ENCODE assay signal across 23 cellular contexts in the genomic region with DNA sequence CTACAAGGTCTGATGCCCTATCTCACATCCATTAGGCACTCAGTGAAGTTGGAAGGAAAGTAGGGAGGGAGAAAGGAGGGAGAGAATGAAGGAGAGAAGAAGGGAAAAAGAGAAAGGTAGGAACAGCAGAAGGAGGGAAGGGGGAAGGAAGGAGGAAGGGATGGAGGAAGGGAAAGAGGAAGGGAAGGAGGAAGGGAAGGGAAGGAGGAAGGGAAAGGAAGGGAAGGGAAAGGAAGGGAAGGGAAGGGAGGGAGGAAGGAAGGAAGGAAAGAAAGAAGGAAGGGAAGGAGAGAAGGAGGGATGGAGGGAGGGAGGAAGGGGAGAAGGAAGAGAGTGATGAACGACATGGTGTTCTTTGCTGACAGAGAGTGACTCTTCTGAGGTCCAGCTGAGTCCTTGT.
DNase-seq lines count a peak whose midpoint lies in the region; ATAC-seq, FAIRE-seq and TF ChIP-seq lines count a peak whose summit lies in the region.
"Had no signal": no experiment of that assay in that cellular context is flagged by ENCODE, and none has a peak within 500 bp of the region (broad histone marks: within the 10 kb centered on the region; RNA-seq: fewer than 3 reads in every experiment).

No MANE protein-coding gene starts in this region.

- no peak overlapping the region for H4K5ac ChIP-seq in H1 (ENCODE audit: insufficient read length, low read depth, low read length)

- intact Hi-C loops in K562 (cut with micrococcal nuclease): no loop called here

- no peak overlapping the region for H3K56ac ChIP-seq in H1 (replicated peaks; ENCODE audit: insufficient read length, low read depth, low read length)

- H3K79me2 ChIP-seq in K562 (ENCODE audit: control insufficient read depth, insufficient read depth, low read length): no peaks in the 10 kb centered on the region
- H3K79me2 ChIP-seq in H1 (ENCODE audit: control insufficient read depth in 1 of 2, insufficient read depth in 2 of 2, low read length in 2 of 2): no peaks in the 10 kb centered on the region

- H3K36me3 ChIP-seq in HEK293 (ENCODE audit: control insufficient read depth in 2 of 2, insufficient read depth in 1 of 2, low read length in 2 of 2) (no peaks in the 10 kb centered on the region), K562 (ENCODE audit: control insufficient read depth, insufficient read depth, low read length) (no peaks in the 10 kb centered on the region), H1 (ENCODE audit: control insufficient read depth in 2 of 4, insufficient read depth in 4 of 4, low read length in 3 of 4) (no peaks in the 10 kb centered on the region)
- H3K36me3 ChIP-seq: BE2C, BLaER1 had no signal

- H3K18ac ChIP-seq in H1 (ENCODE audit: extremely low read depth, low read length): no peak overlapping the region

- no peak overlapping the region for H3K14ac ChIP-seq in H1 (ENCODE audit: insufficient read length)

- H3K9ac ChIP-seq in K562 (ENCODE audit: insufficient read depth in 1 of 2, low read depth in 2 of 2, low read length in 2 of 2) (no peak overlapping the region), H1 (replicated peaks in 1 of 4; ENCODE audit: extremely low read depth in 1 of 4, low read depth in 3 of 4, low read length in 3 of 4) (no peak overlapping the region)
- H3K9ac ChIP-seq: BLaER1 had no signal

- no peak overlapping the region for H4K8ac ChIP-seq in H1 (ENCODE audit: extremely low read depth, insufficient read depth, low read length)

- no peak overlapping the region for H4K91ac ChIP-seq in H1 (replicated peaks; ENCODE audit: insufficient read length, low read length)

- no peak for TF ChIP-seq RAD21 in K562 (CRISPR knock-in tag; conservative IDR thresholded peaks at IDR 0.05 in 1 of 2, IDR thresholded peaks at IDR 0.05 in 1 of 2)
- no peak for TF ChIP-seq RAD21 in H1 (IDR thresholded peaks at IDR 0.05 in 1 of 2, conservative IDR thresholded peaks at IDR 0.05 in 1 of 2; ENCODE audit: low read depth in 2 of 2, low read length in 2 of 2)

- H3K23ac ChIP-seq in H1 (ENCODE audit: insufficient read length): no peak overlapping the region

- H4K20me1 ChIP-seq in K562 (replicated peaks; ENCODE audit: control insufficient read depth, insufficient read depth, low read length): no peaks in the 10 kb centered on the region
- no peaks in the 10 kb centered on the region for H4K20me1 ChIP-seq in H1 (replicated peaks in 1 of 2; ENCODE audit: control insufficient read depth in 1 of 2, insufficient read depth in 2 of 2, low read length in 2 of 2)
- H4K20me1 ChIP-seq: BLaER1 had no signal

- POLR2A ChIA-PET in HEK293 (lab: Yijun Ruan, JAX) (no interaction called here), K562 (lab: Yijun Ruan, JAX) (no interaction called here), H1 (lab: Charles Lee; ENCODE audit: partially characterized antibody) (no interaction called here)

- H3K9me1 ChIP-seq in K562 (ENCODE audit: control insufficient read depth, insufficient read depth, low read length): no peaks in the 10 kb centered on the region

- H2BK5ac ChIP-seq in H1 (ENCODE audit: low read depth, low read length): no peak overlapping the region

- H3K4me2 ChIP-seq in K562 (ENCODE audit: insufficient read depth, low read length) (no peak overlapping the region), H1 (ENCODE audit: insufficient read depth in 1 of 2, low read depth in 2 of 2, low read length in 2 of 2) (no peak overlapping the region)
- H3K4me2 ChIP-seq: BLaER1 had no signal

- ATAC-seq in K562: no peak
- ATAC-seq: GM12878 had no signal

- in situ Hi-C loops in K562 (cut with MboI): no loop called here

- no peaks in the 10 kb centered on the region for H3K9me3 ChIP-seq in HEK293 (ENCODE audit: control insufficient read depth, insufficient read depth, low read depth, low read length)
- no peaks in the 10 kb centered on the region for H3K9me3 ChIP-seq in K562 (replicated peaks; ENCODE audit: control insufficient read depth, insufficient read depth, low read depth, low read length)
- H3K9me3 ChIP-seq in H1 (ENCODE audit: insufficient read depth in 2 of 2, low read depth in 1 of 2, low read length in 1 of 2): peaks cover 0 to 5% of the 10 kb centered on the region in 2 experiments; a peak in 3 of 4 replicates
- H3K9me3 ChIP-seq: BE2C had no signal

- no peak overlapping the region for H2BK15ac ChIP-seq in H1 (ENCODE audit: low read length)

- TF ChIP-seq CTCF in HEK293 (tag by site-specific recombination; IDR thresholded peaks at IDR 0.05) (no peak), K562 (IDR thresholded peaks at IDR 0.05 in 2 of 3, conservative IDR thresholded peaks at IDR 0.05 in 1 of 3; ENCODE audit: insufficient read depth in 2 of 3, low read depth in 1 of 3, low read length in 3 of 3) (no peak), H1 (IDR thresholded peaks at IDR 0.05; ENCODE audit: control extremely low read depth in 1 of 3, insufficient read depth in 1 of 3, low read depth in 1 of 3, low read length in 3 of 3) (no peak)

- H2BK20ac ChIP-seq in H1 (ENCODE audit: low read length): no peak overlapping the region

- WGBS in K562 (ENCODE audit: insufficient coverage, low coverage, missing lambda C conversion rate): 0% methylated on average over 1 of the region's 1 CpG
- WGBS in H1 (ENCODE audit: extremely low coverage in 1 of 2, insufficient coverage in 1 of 2, insufficient read length in 1 of 2, insufficient replicate concordance in 2 of 2, low coverage in 1 of 2, low lambda C conversion rate in 2 of 2, missing lambda C conversion rate in 1 of 2), 2 experiments: 100% methylated on average over 1 of the region's 1 CpG; no CpG with 5 or more reads in 1 of the 2 experiments

- H2AFZ ChIP-seq in K562 (ENCODE audit: low read depth, low read length) (no peak overlapping the region), H1 (ENCODE audit: low read length) (no peak overlapping the region)

- H3K27me3 ChIP-seq in K562 (ENCODE audit: control insufficient read depth in 2 of 2, insufficient read depth in 2 of 2, low read length in 2 of 2) (peaks cover 3 to 34% of the 10 kb centered on the region in 2 experiments; a peak in 3 of 5 replicates), H1 (replicated peaks in 1 of 4; ENCODE audit: control insufficient read depth in 3 of 4, extremely low read depth in 1 of 4, insufficient read depth in 3 of 4, low read length in 3 of 4) (no peaks in the 10 kb centered on the region)
- H3K27me3 ChIP-seq: BE2C, BLaER1 had no signal

- H3K79me1 ChIP-seq in H1 (ENCODE audit: low read depth, low read length): no peaks in the 10 kb centered on the region

- no peak overlapping the region for H3K27ac ChIP-seq in HEK293 (ENCODE audit: extremely low read depth, low read depth, low read length)
- H3K27ac ChIP-seq in K562 (ENCODE audit: extremely low read depth, low read depth, low read length): no peak overlapping the region
- no peak overlapping the region for H3K27ac ChIP-seq in H1 (ENCODE audit: low read depth, low read length)
- H3K27ac ChIP-seq: BLaER1 had no signal

- no peak overlapping the region for H2BK12ac ChIP-seq in H1 (ENCODE audit: low read depth, low read length)

- DNase-seq in K562 (ENCODE audit: extremely low read depth in 1 of 4, low spot score in 3 of 4) (no peak), H1 (ENCODE audit: low read depth in 1 of 2, low spot score in 2 of 2) (no peak), glomerular visceral epithelial cell (ENCODE audit: extremely low spot score) (no peak), islet precursor cell (no peak)
- DNase-seq: 8988T; ACHN; BE2C; C1 segment of cervical spinal cord; CD4-positive, alpha-beta memory T cell; CD4-positive, CD25-positive, alpha-beta regulatory T cell; CD8-positive, alpha-beta memory T cell; COR-L47; DMS 273 treated with DMSO at 0.1 percent for 48 hours; DMS153; DMS53; DMS79 treated with DMSO at 0.1 percent for 48 hours; GDM1 had no signal

- FAIRE-seq in K562 (lab: Jason Lieb, UNC) (no peak), H1 (lab: Jason Lieb, UNC) (no peak)
- FAIRE-seq: A204.1, GM12878, GM12892, GM18507 had no signal

- BruUV-seq in K562 (replicated peaks; lab: Mats Ljungman, UMichigan): no TSS peak

- TF ChIP-seq POLR2A in K562 (conservative IDR thresholded peaks at IDR 0.05): no peak
- no peak for TF ChIP-seq POLR2A in H1 (IDR thresholded peaks at IDR 0.05; ENCODE audit: control extremely low read depth in 1 of 2, low read depth in 2 of 2, low read length in 2 of 2)

- TF ChIP-seq EP300 in K562 (IDR thresholded peaks at IDR 0.05; ENCODE audit: low read length) (no peak), H1 (IDR thresholded peaks at IDR 0.05; ENCODE audit: borderline replicate concordance in 1 of 2, low read depth in 2 of 2, low read length in 2 of 2) (no peak)

- CTCF ChIA-PET in HEK293 (lab: Yijun Ruan, JAX): no interaction called here
- CTCF ChIA-PET in K562 (lab: Yijun Ruan, JAX; ENCODE audit: low intra/inter-chr PET ratio): no interaction called here
- CTCF ChIA-PET in H1 (lab: Charles Lee; ENCODE audit: partially characterized antibody): no interaction called here

- H3K4me1 ChIP-seq in HEK293 (ENCODE audit: control insufficient read depth, insufficient read depth, low read length) (no peaks in the 10 kb centered on the region), K562 (replicated peaks in 1 of 2; ENCODE audit: control insufficient read depth in 2 of 2, insufficient read depth in 2 of 2, low read length in 2 of 2) (no peaks in the 10 kb centered on the region), H1 (replicated peaks in 1 of 4; ENCODE audit: control insufficient read depth in 3 of 4, insufficient read depth in 4 of 4, low read length in 3 of 4) (no peaks in the 10 kb centered on the region)
- H3K4me1 ChIP-seq: BE2C had no signal

- H2AK5ac ChIP-seq in H1 (ENCODE audit: low read depth, low read length): 0 out of 2 replicates have a peak overlapping the region, but pooled peaks have one; percentile 17

- no peak overlapping the region for H2BK120ac ChIP-seq in H1 (replicated peaks; ENCODE audit: low read depth, low read length)

- no peaks in the 10 kb centered on the region; the same call in 1 of the 2 replicates for H3K23me2 ChIP-seq in H1 (ENCODE audit: low read depth, low read length)

- H3K4me3 ChIP-seq in HEK293 (ENCODE audit: low read depth, low read length) (no peak overlapping the region), K562 (no peak overlapping the region), H1 (ENCODE audit: extremely low read depth in 1 of 4, insufficient read depth in 2 of 4, low read depth in 3 of 4, low read length in 4 of 4) (no peak overlapping the region)
- H3K4me3 ChIP-seq: BLaER1, GM12878 had no signal

- no peak overlapping the region for H3K4ac ChIP-seq in H1 (replicated peaks; ENCODE audit: insufficient read length, low read depth, low read length)

TF ChIP-seq in K562, 482 proteins besides CTCF, POLR2A, EP300 and RAD21 (continues in another document):
- no peak for TF ChIP-seq ZNF263 (CRISPR knock-in tag; IDR thresholded peaks at IDR 0.05; ENCODE audit: borderline replicate concordance)
- no peak for TF ChIP-seq SRSF3 (IDR thresholded peaks at IDR 0.05; ENCODE audit: insufficient read depth, low read length)
- TF ChIP-seq MCM3 (IDR thresholded peaks at IDR 0.05): no peak
- peak; percentile 52; the same call in 1 of the 2 replicates for TF ChIP-seq ELF4 (CRISPR knock-in tag; IDR thresholded peaks at IDR 0.05)

TF ChIP-seq in H1, 55 proteins besides CTCF, POLR2A, EP300 and RAD21 (continues in another document):
- TF ChIP-seq FOSL1 (IDR thresholded peaks at IDR 0.05; ENCODE audit: insufficient read depth, low read depth, low read length) (no peak), GABPA (IDR thresholded peaks at IDR 0.05; ENCODE audit: borderline replicate concordance, insufficient read depth, low read length) (no peak), CREB1 (IDR thresholded peaks at IDR 0.05) (no peak)
